ENCODE assay signal across 20 cellular contexts in genomic region chr3:66598168-66598567, GRCh38.
A peak's percentile ranks its signal among the peaks of the same experiment; 100 is the strongest.
DNase-seq lines count a peak whose midpoint lies in the region; ATAC-seq and TF ChIP-seq lines count a peak whose summit lies in the region.
"Had no signal": no experiment of that assay in that cellular context is flagged by ENCODE, and none has a peak within 500 bp of the region (broad histone marks: within the 10 kb centered on the region; RNA-seq: fewer than 3 reads in every experiment).

No MANE protein-coding gene starts in this region.

- no peak overlapping the region for H4K8ac ChIP-seq in IMR-90 (ENCODE audit: low read depth in 2 of 2, low read length in 2 of 2)

- H3K36me3 Mint-ChIP-seq in chondrocyte (ENCODE audit: low read depth) (no peaks in the 10 kb centered on the region), neural progenitor cell (no peaks in the 10 kb centered on the region)
- no peaks in the 10 kb centered on the region for H3K36me3 Mint-ChIP-seq in effector memory CD8-positive, alpha-beta T cell (ENCODE audit: insufficient read depth)
- H3K36me3 Mint-ChIP-seq: activated naive CD4-positive, alpha-beta T cell treated with anti-CD3 and anti-CD28 coated beads, Interleukin-2, amount 10 ng/mL, durations not matched to agents 7 days and 5 days had no signal

- TF ChIP-seq POLR2A in IMR-90 (IDR thresholded peaks at IDR 0.05; ENCODE audit: low read depth, low read length) = no peak
- no peak for TF ChIP-seq POLR2A in prostate gland (IDR thresholded peaks at IDR 0.05)

- H2BK120ac ChIP-seq in IMR-90 (ENCODE audit: low read depth, low read length) = 0 out of 2 replicates have a peak overlapping the region, but pooled peaks have one; percentile 30

- H3K27me3 Mint-ChIP-seq in chondrocyte (ENCODE audit: low read depth) (no peaks in the 10 kb centered on the region), neural progenitor cell (ENCODE audit: insufficient read depth, low read depth) (no peaks in the 10 kb centered on the region)
- H3K27me3 Mint-ChIP-seq in effector memory CD8-positive, alpha-beta T cell = peaks cover 51 to 57% of the 10 kb centered on the region in 2 donors

- no peak overlapping the region for H3K23ac ChIP-seq in IMR-90 (ENCODE audit: low read depth, low read length)

- H3K14ac ChIP-seq in IMR-90 (replicated peaks; ENCODE audit: low read depth, low read length) = 0 out of 2 replicates have a peak overlapping the region, but pooled peaks have one; percentile 46

- H3K4me1 ChIP-seq in IMR-90 (ENCODE audit: control insufficient read depth, insufficient read depth, low read length) (peaks cover 8% of the 10 kb centered on the region), neural progenitor cell (peaks cover 54% of the 10 kb centered on the region), prostate gland (replicated peaks) (peaks cover 7% of the 10 kb centered on the region)
- peaks cover 5% of the 10 kb centered on the region for H3K4me1 ChIP-seq in effector memory CD4-positive, alpha-beta T cell (ENCODE audit: control insufficient read depth, insufficient read depth, low read length, poor library complexity, severe bottlenecking)

- no peak overlapping the region for H2BK5ac ChIP-seq in IMR-90 (ENCODE audit: low read depth, low read length, poor library complexity, severe bottlenecking)

- peak overlapping the region; percentile 48 for H3K4ac ChIP-seq in IMR-90 (ENCODE audit: low read depth, low read length)

- no peak overlapping the region for H3K4me3 Mint-ChIP-seq in chondrocyte (ENCODE audit: unreplicated experiment)
- no peak overlapping the region for H3K4me3 Mint-ChIP-seq in neural progenitor cell
- H3K4me3 Mint-ChIP-seq in effector memory CD8-positive, alpha-beta T cell = no peak overlapping the region
- H3K4me3 Mint-ChIP-seq: activated naive CD4-positive, alpha-beta T cell treated with anti-CD3 and anti-CD28 coated beads, Interleukin-2, amount 10 ng/mL, durations not matched to agents 7 days and 5 days had no signal

- no peak overlapping the region for H4K5ac ChIP-seq in IMR-90 (ENCODE audit: low read depth, low read length)

- in situ Hi-C loops in IMR-90 (cut with MboI; ENCODE audit: low sequenced_read_pairs) = loop anchor here (10.0 kb wide), 1 partner anchor 183 kb away; no protein-coding TSS in a partner anchor

- no peak overlapping the region for H2AFZ ChIP-seq in IMR-90 (replicated peaks; ENCODE audit: low read length, poor library complexity)
- H2AFZ ChIP-seq in neural progenitor cell (replicated peaks) = peak overlapping the region; percentile 29

- H3K9me3 Mint-ChIP-seq in chondrocyte (ENCODE audit: low read depth) = no peaks in the 10 kb centered on the region
- no peaks in the 10 kb centered on the region for H3K9me3 Mint-ChIP-seq in neural progenitor cell
- no peaks in the 10 kb centered on the region for H3K9me3 Mint-ChIP-seq in effector memory CD8-positive, alpha-beta T cell
- H3K9me3 Mint-ChIP-seq: activated naive CD4-positive, alpha-beta T cell treated with anti-CD3 and anti-CD28 coated beads, Interleukin-2, amount 10 ng/mL, durations not matched to agents 7 days and 5 days had no signal

- H3K27ac Mint-ChIP-seq in chondrocyte (ENCODE audit: unreplicated experiment) = peak overlapping the region; percentile 88
- peak overlapping the region; percentile 16 for H3K27ac Mint-ChIP-seq in neural progenitor cell
- H3K27ac Mint-ChIP-seq in effector memory CD8-positive, alpha-beta T cell = no peak overlapping the region
- H3K27ac Mint-ChIP-seq: activated naive CD4-positive, alpha-beta T cell treated with anti-CD3 and anti-CD28 coated beads, Interleukin-2, amount 10 ng/mL, durations not matched to agents 7 days and 5 days had no signal

- CTCF ChIA-PET in IMR-90 (lab: Yijun Ruan, JAX) = no interaction called here

- DNase-seq in AG09309 (ENCODE audit: low read depth) (peak; percentile 17), IMR-90 (peak; percentile 76), chondrocyte (ENCODE audit: low spot score) (no peak), neural progenitor cell (ENCODE audit: low spot score) (no peak), prostate gland (ENCODE audit: low spot score) (no peak)
- no peak for DNase-seq in effector memory CD8-positive, alpha-beta T cell
- DNase-seq in effector memory CD4-positive, alpha-beta T cell = no peak
- DNase-seq: activated CD8-positive, alpha-beta memory T cell treated with anti-CD3 and anti-CD28 coated beads, Interleukin-2, amount 50 U/mL, for 4 hours; activated naive CD4-positive, alpha-beta T cell treated with anti-CD3 and anti-CD28 coated beads, Interleukin-2, amount 10 ng/mL, durations not matched to agents 7 days and 5 days; cortex of kidney; DND-41; NCI-H82; RPMI8226; stimulated activated naive CD4-positive, alpha-beta T cell treated with Interleukin-2 at 50 U/mL for 16 hours had no signal

- ATAC-seq in IMR-90 (ENCODE audit: low read depth) (peak; percentile 46; the same call in 1 of the 2 replicates), GM21381 (IDR thresholded peaks at IDR 0.05; ENCODE audit: unreplicated experiment) (no peak)
- ATAC-seq in effector memory CD8-positive, alpha-beta T cell (replicated peaks) = no peak
- ATAC-seq: activated CD4-positive, CD25-positive, alpha-beta regulatory T cell treated with anti-CD3 and anti-CD28 coated beads, Interleukin-2, amount 50 U/mL, for 24 hours; esophagus mucosa; GM12878 had no signal

- dilution Hi-C loops in IMR-90 (cut with HindIII; ENCODE audit: low sequenced_read_pairs, unreplicated experiment) = no loop called here

- no peaks in the 10 kb centered on the region for H3K79me1 ChIP-seq in IMR-90 (ENCODE audit: low read depth in 1 of 2, low read length in 2 of 2)

- H3F3A ChIP-seq in neural progenitor cell (ENCODE audit: low read depth) = peaks cover 22% of the 10 kb centered on the region

- H2AK5ac ChIP-seq in IMR-90 (ENCODE audit: low read depth, low read length) = peak overlapping the region; percentile 85; the same call in 1 of the 2 replicates

- H3K27me3 ChIP-seq in IMR-90 (ENCODE audit: control insufficient read depth, insufficient read depth, low read length) (no peaks in the 10 kb centered on the region), neural progenitor cell (no peaks in the 10 kb centered on the region), prostate gland (replicated peaks; ENCODE audit: insufficient read depth) (no peaks in the 10 kb centered on the region)
- no peaks in the 10 kb centered on the region for H3K27me3 ChIP-seq in effector memory CD4-positive, alpha-beta T cell (replicated peaks; ENCODE audit: control insufficient read depth, insufficient read depth, low read length, poor library complexity, severe bottlenecking)

- H3K4me2 ChIP-seq in IMR-90 (ENCODE audit: low read depth, low read length) (no peak overlapping the region), neural progenitor cell (no peak overlapping the region)
- H3K4me2 ChIP-seq: smooth muscle cell had no signal

- TF ChIP-seq RAD21 in IMR-90 (IDR thresholded peaks at IDR 0.05; ENCODE audit: low read length) = no peak

- no peaks in the 10 kb centered on the region for H3K36me3 ChIP-seq in IMR-90 (ENCODE audit: control insufficient read depth, insufficient read depth, low read length)
- H3K36me3 ChIP-seq in neural progenitor cell = no peaks in the 10 kb centered on the region
- H3K36me3 ChIP-seq in prostate gland = no peaks in the 10 kb centered on the region
- no peaks in the 10 kb centered on the region for H3K36me3 ChIP-seq in effector memory CD4-positive, alpha-beta T cell (ENCODE audit: control insufficient read depth, insufficient read depth, low read length)

- TF ChIP-seq CTCF in AG09309 (IDR thresholded peaks at IDR 0.05; ENCODE audit: control insufficient read depth, insufficient read depth, low read depth, low read length, missing control alignments) (no peak), IMR-90 (conservative IDR thresholded peaks at IDR 0.05; ENCODE audit: low read depth, low read length) (no peak), chondrocyte (IDR thresholded peaks at IDR 0.05) (no peak), neural progenitor cell (IDR thresholded peaks at IDR 0.05) (no peak), prostate gland (IDR thresholded peaks at IDR 0.05) (no peak)

- peak overlapping the region; percentile 38; the same call in 1 of the 2 replicates for H4K91ac ChIP-seq in IMR-90 (ENCODE audit: insufficient read depth, low read depth, low read length)

- H2BK15ac ChIP-seq in IMR-90 (ENCODE audit: low read depth, low read length) = peak overlapping the region; percentile 60; the same call in 1 of the 3 replicates

- H3K4me1 Mint-ChIP-seq in chondrocyte (ENCODE audit: low read depth) = peaks cover 49% of the 10 kb centered on the region
- peaks cover 47% of the 10 kb centered on the region for H3K4me1 Mint-ChIP-seq in neural progenitor cell
- peaks cover 0 to 3% of the 10 kb centered on the region in 2 donors for H3K4me1 Mint-ChIP-seq in effector memory CD8-positive, alpha-beta T cell (ENCODE audit: low read depth in 2 of 2)

- H4K20me1 ChIP-seq in IMR-90 (ENCODE audit: insufficient read depth, low read length) (no peaks in the 10 kb centered on the region), neural progenitor cell (ENCODE audit: low read depth) (no peaks in the 10 kb centered on the region)

- no peaks in the 10 kb centered on the region; the same call in none of the 2 replicates for H3K9me1 ChIP-seq in IMR-90 (ENCODE audit: insufficient read depth, low read length)

- H3K18ac ChIP-seq in IMR-90 (ENCODE audit: low read depth, low read length) = no peak overlapping the region

- no TSS peak for BruUV-seq in IMR-90 (replicated peaks; lab: Mats Ljungman, UMichigan)

- peak overlapping the region; percentile 16 for H2AK9ac ChIP-seq in IMR-90 (replicated peaks; ENCODE audit: low read depth, low read length, poor library complexity)

- POLR2A ChIA-PET in IMR-90 (lab: Charles Lee; ENCODE audit: unreplicated experiment) = no interaction called here

- no peaks in the 10 kb centered on the region for H3K79me2 ChIP-seq in neural progenitor cell (ENCODE audit: low read depth)

- H3K9me3 ChIP-seq in IMR-90 (ENCODE audit: control insufficient read depth, insufficient read depth, low read length) (no peaks in the 10 kb centered on the region), neural progenitor cell (ENCODE audit: low read depth) (no peaks in the 10 kb centered on the region), prostate gland (no peaks in the 10 kb centered on the region)
- H3K9me3 ChIP-seq in effector memory CD4-positive, alpha-beta T cell (ENCODE audit: control insufficient read depth, low read length) = no peaks in the 10 kb centered on the region

- peak overlapping the region; percentile 58; the same call in 1 of the 2 replicates for H2BK20ac ChIP-seq in IMR-90 (ENCODE audit: low read depth, low read length)

- H3K4me3 ChIP-seq in AG09309 (ENCODE audit: control insufficient read depth, low read depth, low read length) (no peak overlapping the region), IMR-90 (ENCODE audit: insufficient read depth, low read depth, low read length) (no peak overlapping the region), neural progenitor cell (no peak overlapping the region), prostate gland (no peak overlapping the region)
- H3K4me3 ChIP-seq in effector memory CD4-positive, alpha-beta T cell (ENCODE audit: insufficient read depth, low read depth, low read length, poor library complexity, severe bottlenecking) = no peak overlapping the region
- H3K4me3 ChIP-seq: GM12878, smooth muscle cell had no signal

- H3K27ac ChIP-seq in IMR-90 (ENCODE audit: insufficient read depth, low read length) = no peak overlapping the region
- no peak overlapping the region for H3K27ac ChIP-seq in neural progenitor cell
- H3K27ac ChIP-seq in prostate gland = no peak overlapping the region
- H3K27ac ChIP-seq in effector memory CD4-positive, alpha-beta T cell (ENCODE audit: insufficient read depth, low read length, poor library complexity, severe bottlenecking) = no peak overlapping the region
- H3K27ac ChIP-seq: C4-2B had no signal

- WGBS in IMR-90 (ENCODE audit: extremely low coverage in 2 of 2, insufficient read length in 1 of 2), 2 experiments = 25% methylated on average over 2 of the region's 6 CpGs; no CpG with 5 or more reads in 1 of the 2 experiments
- WGBS in prostate gland = 37% methylated on average over 6 of the region's 6 CpGs

- no peak overlapping the region for H3K9ac ChIP-seq in IMR-90 (ENCODE audit: low read depth, low read length)
- H3K9ac ChIP-seq in neural progenitor cell = no peak overlapping the region

- H3K56ac ChIP-seq in IMR-90 (ENCODE audit: extremely low read depth, insufficient read depth, low read length) = no peak overlapping the region

- intact Hi-C loops in IMR-90 (cut with micrococcal nuclease) (loop anchor here (10.0 kb wide), 3 partner anchors 183 to 323 kb away; no protein-coding TSS in a partner anchor), prostate gland (cut with DNase I) (no loop called here)

Comparison
In these comparisons a context has a peak if more than half of its experiments do, and no peak if none do; other contexts are left out.
1. DNase-seq: peak in AG09309 (single experiment) and IMR-90 (single experiment); none in chondrocyte (single experiment), neural progenitor cell (single experiment), effector memory CD8-positive, alpha-beta T cell (0 of 3), prostate gland (single experiment) and effector memory CD4-positive, alpha-beta T cell (0 of 3).
2. H3K27ac Mint-ChIP-seq: peak in chondrocyte (single experiment) and neural progenitor cell (single experiment); none in effector memory CD8-positive, alpha-beta T cell (0 of 2).